Comparison of ENCODE assay signal across 15 cellular contexts in the genomic region with DNA sequence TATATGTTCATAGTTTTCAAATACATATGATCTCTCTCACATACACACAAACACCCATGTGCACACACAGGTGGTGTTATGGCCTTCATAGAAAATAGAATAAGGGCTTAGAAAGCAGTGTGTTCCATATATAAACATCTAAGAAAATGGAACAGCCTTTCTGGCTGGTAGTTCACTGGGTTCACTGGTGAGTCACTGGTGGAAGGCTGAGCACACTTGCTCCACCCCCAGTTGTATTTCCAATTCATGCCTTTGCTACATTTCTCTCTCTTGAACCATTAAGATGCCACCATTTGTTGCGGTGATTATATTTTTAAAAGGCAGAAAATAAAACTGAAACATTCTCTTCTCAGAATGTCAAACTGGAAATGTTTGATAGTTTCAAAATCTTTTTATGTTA.
DNase-seq lines count a peak whose midpoint lies in the region.
"Had no signal": no experiment of that assay in that cellular context is flagged by ENCODE, and none has a peak within 500 bp of the region (broad histone marks: within the 10 kb centered on the region; RNA-seq: fewer than 3 reads in every experiment).

No MANE protein-coding gene starts in this region.

- DNase-seq in GM03348 (ENCODE audit: low spot score), result peak; percentile 73
- DNase-seq in RPMI7951 (ENCODE audit: low read depth), result peak; percentile 50
- peak; percentile 27 for DNase-seq in fibroblast of gingiva (ENCODE audit: low read depth)
- DNase-seq in myocyte (ENCODE audit: low read depth), result peak; percentile 48
- no peak for DNase-seq in NCI-H82 treated with DMSO at 0.1 percent for 48 hours (lab: John Stamatoyannopoulos, UW; ENCODE audit: unreplicated experiment)
- no peak for DNase-seq in mesenteric fat pad (ENCODE audit: low spot score)
- DNase-seq in NCI-H2081 treated with DMSO at 0.1 percent for 48 hours (lab: John Stamatoyannopoulos, UW), result no peak
- no peak for DNase-seq in NCI-H82 (lab: John Stamatoyannopoulos, UW)
- DNase-seq: activated CD8-positive, alpha-beta memory T cell treated with anti-CD3 and anti-CD28 coated beads for 24 hours; DMS53; gastrocnemius medialis; Karpas-422; NCI-H146; stimulated activated naive CD4-positive, alpha-beta T cell; upper lobe of right lung had no signal

Comparison
In these comparisons a context has a peak if more than half of its experiments do, and no peak if none do; other contexts are left out.
1. DNase-seq: peak in GM03348 (single experiment), RPMI7951 (single experiment), fibroblast of gingiva (single experiment) and myocyte (single experiment); none in NCI-H82 treated with DMSO at 0.1 percent for 48 hours (single experiment), mesenteric fat pad (single experiment), NCI-H2081 treated with DMSO at 0.1 percent for 48 hours (single experiment) and NCI-H82 (single experiment).